ENCODE assay signal across 1 cellular context in genomic region chr2:233131991-233132390, GRCh38.
TF ChIP-seq lines count a peak whose summit lies in the region.

No MANE protein-coding gene starts in this region.

TF ChIP-seq in K562, 482 proteins besides CTCF, POLR2A, EP300 and RAD21 (continued from another document):
- no peak for TF ChIP-seq TFE3 (CRISPR knock-in tag; IDR thresholded peaks at IDR 0.05)
- TF ChIP-seq NFXL1 (CRISPR knock-in tag; IDR thresholded peaks at IDR 0.05) = no peak
- no peak for TF ChIP-seq ARID3A (IDR thresholded peaks at IDR 0.05; ENCODE audit: borderline replicate concordance, low read depth, low read length)
- TF ChIP-seq ZNF551 (CRISPR knock-in tag; IDR thresholded peaks at IDR 0.05) = no peak
- TF ChIP-seq FOXM1 (IDR thresholded peaks at IDR 0.05; ENCODE audit: low read depth) = no peak
- no peak for TF ChIP-seq FOXM1 (CRISPR knock-in tag; IDR thresholded peaks at IDR 0.05; ENCODE audit: low read depth)
- TF ChIP-seq STAT6 (CRISPR knock-in tag; IDR thresholded peaks at IDR 0.05) = no peak
- no peak for TF ChIP-seq MAFF (IDR thresholded peaks at IDR 0.05; ENCODE audit: low read length)
- no peak for TF ChIP-seq HNRNPLL (IDR thresholded peaks at IDR 0.05; ENCODE audit: low read depth, low read length, poor library complexity, severe bottlenecking)
